In the genomic region with DNA sequence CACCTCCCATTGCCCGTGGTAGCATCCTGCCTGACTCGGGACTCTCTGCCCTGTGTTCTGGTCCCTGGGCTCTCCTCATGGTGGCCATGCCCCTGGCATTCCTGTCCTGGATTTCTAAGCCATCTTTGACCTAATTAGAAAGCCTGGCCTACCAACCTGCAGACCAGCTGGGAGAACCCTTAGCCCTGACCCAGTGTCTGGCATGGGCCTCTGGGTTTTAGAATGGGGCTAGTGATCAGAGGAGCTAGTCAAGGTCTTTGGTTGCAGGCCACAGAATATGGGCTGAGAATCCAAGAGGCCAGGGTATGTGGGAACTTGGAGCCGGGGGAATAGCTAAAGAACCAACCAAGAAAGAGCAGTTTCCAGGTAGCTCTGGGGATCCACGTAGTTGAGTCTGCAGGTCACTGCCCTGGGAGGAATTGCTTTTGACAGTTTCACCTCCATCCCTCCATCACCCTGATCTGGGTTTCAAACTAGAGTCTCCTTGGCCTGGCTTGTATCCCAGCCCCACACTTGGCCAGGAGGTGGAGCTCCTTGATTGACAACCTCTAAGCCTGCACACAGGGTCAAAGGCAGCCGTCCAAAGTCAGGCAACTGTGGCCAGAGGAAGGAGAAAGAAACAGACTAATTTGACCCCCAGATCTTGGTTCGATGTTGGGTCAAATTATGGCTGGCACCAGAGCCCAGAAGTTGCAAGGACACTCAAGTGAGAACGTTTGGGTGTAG, we compare ENCODE assay signal across 9 cellular contexts. TPM values are rescaled to one million over a fixed set of nuclear protein-coding genes. Genes with fewer than 3 reads are reported as not detected.
DNase-seq lines count a peak whose midpoint lies in the region; ATAC-seq, FAIRE-seq and TF ChIP-seq lines count a peak whose summit lies in the region.
"Had no signal": no experiment of that assay in that cellular context is flagged by ENCODE, and none has a peak within 500 bp of the region (broad histone marks: within the 10 kb centered on the region; RNA-seq: fewer than 3 reads in every experiment).

No MANE protein-coding gene starts in this region.

- H2AFZ ChIP-seq in H1 (ENCODE audit: low read length): 0 out of 2 replicates have a peak overlapping the region, but pooled peaks have one; percentile 13

- peaks cover 4% of the 10 kb centered on the region; the same call in 1 of the 2 replicates for H3K23me2 ChIP-seq in H1 (ENCODE audit: low read depth, low read length)

- peak overlapping the region in 3 of 6 donors; percentile 21 to 85 (median 40) for H3K27ac Mint-ChIP-seq in naive B cell

- CTCF ChIA-PET in H1 (lab: Charles Lee; ENCODE audit: partially characterized antibody): interaction anchor here (0.6 to 3.1 kb wide), 22 partner anchors 9 to 282 kb away, joined by 3 to 21 read pairs (median 5); no protein-coding TSS in a partner anchor

- H4K5ac ChIP-seq in H1 (ENCODE audit: insufficient read length, low read depth, low read length): no peak overlapping the region

- H4K20me1 ChIP-seq in H1 (replicated peaks in 1 of 2; ENCODE audit: control insufficient read depth in 1 of 2, insufficient read depth in 2 of 2, low read length in 2 of 2): no peaks in the 10 kb centered on the region

- H3K14ac ChIP-seq in H1 (ENCODE audit: insufficient read length): no peak overlapping the region

- no peak for FAIRE-seq in H1 (lab: Jason Lieb, UNC)

- H3K79me1 ChIP-seq in H1 (ENCODE audit: low read depth, low read length): no peaks in the 10 kb centered on the region

- H3K4me3 Mint-ChIP-seq in naive B cell: no peak overlapping the region

- no peak overlapping the region for H3K4ac ChIP-seq in H1 (replicated peaks; ENCODE audit: insufficient read length, low read depth, low read length)

- TF ChIP-seq CTCF in GM06990 (IDR thresholded peaks at IDR 0.05; ENCODE audit: insufficient read depth, low read length, poor library complexity, severe bottlenecking): peak; percentile 74
- TF ChIP-seq CTCF in H1 (IDR thresholded peaks at IDR 0.05; ENCODE audit: control extremely low read depth in 1 of 3, insufficient read depth in 1 of 3, low read depth in 1 of 3, low read length in 3 of 3): peak; percentile 57 to 73 (median 71)
- no peak for TF ChIP-seq CTCF in testis (IDR thresholded peaks at IDR 0.05)

- intact Hi-C loops in testis (cut with DNase I; ENCODE audit: low total_unique reads): no loop called here

- H3K27ac ChIP-seq in H1 (ENCODE audit: low read depth, low read length): no peak overlapping the region
- H3K27ac ChIP-seq in testis: no peak overlapping the region
- H3K27ac ChIP-seq: SK-N-MC had no signal

- H2AK5ac ChIP-seq in H1 (ENCODE audit: low read depth, low read length): no peak overlapping the region

- 74% methylated on average over 7 of the region's 7 CpGs; no CpG with 5 or more reads in 1 of the 2 experiments for WGBS in H1 (ENCODE audit: extremely low coverage in 1 of 2, insufficient coverage in 1 of 2, insufficient read length in 1 of 2, insufficient replicate concordance in 2 of 2, low coverage in 1 of 2, low lambda C conversion rate in 2 of 2, missing lambda C conversion rate in 1 of 2), 2 experiments
- WGBS in testis, 2 donors: 60 to 63% methylated on average over 7 of the region's 7 CpGs

- no peak overlapping the region for H3K56ac ChIP-seq in H1 (replicated peaks; ENCODE audit: insufficient read length, low read depth, low read length)

- H3K9ac ChIP-seq in H1 (replicated peaks in 1 of 4; ENCODE audit: extremely low read depth in 1 of 4, low read depth in 3 of 4, low read length in 3 of 4): no peak overlapping the region

- H3K9me3 ChIP-seq in MG63 (no peaks in the 10 kb centered on the region), H1 (ENCODE audit: insufficient read depth in 2 of 2, low read depth in 1 of 2, low read length in 1 of 2) (no peaks in the 10 kb centered on the region), testis (no peaks in the 10 kb centered on the region)

- H3K4me1 Mint-ChIP-seq in naive B cell: peaks cover 18 to 32% (median 31%) of the 10 kb centered on the region in 3 donors

- no peak overlapping the region for H2BK20ac ChIP-seq in H1 (ENCODE audit: low read length)

- TF ChIP-seq POLR2A in H1 (IDR thresholded peaks at IDR 0.05; ENCODE audit: control extremely low read depth in 1 of 2, low read depth in 2 of 2, low read length in 2 of 2) (no peak), testis (IDR thresholded peaks at IDR 0.05) (no peak)

- no peak for DNase-seq in GM06990 (ENCODE audit: extremely low read depth, insufficient read length)
- peak; percentile 45 for DNase-seq in MG63
- peak; percentile 58 for DNase-seq in activated CD4-positive, alpha-beta T cell treated with anti-CD3 and anti-CD28 coated beads, Interleukin-2, amount 50 U/mL, for 1 hour
- peak in 1 of 2 experiments; percentile 7 for DNase-seq in H1 (ENCODE audit: low read depth in 1 of 2, low spot score in 2 of 2)
- peak; percentile 51 for DNase-seq in naive B cell
- DNase-seq in testis: peak; percentile 48
- no peak for DNase-seq in AG08396 (ENCODE audit: low spot score)
- DNase-seq in NCI-H446 (lab: John Stamatoyannopoulos, UW): no peak

- H3K9me3 Mint-ChIP-seq in naive B cell: no peaks in the 10 kb centered on the region

- H3K4me3 ChIP-seq in GM06990 (replicated peaks; ENCODE audit: low read depth, low read length): no peak overlapping the region
- no peak overlapping the region for H3K4me3 ChIP-seq in MG63
- no peak overlapping the region for H3K4me3 ChIP-seq in H1 (ENCODE audit: extremely low read depth in 1 of 4, insufficient read depth in 2 of 4, low read depth in 3 of 4, low read length in 4 of 4)
- no peak overlapping the region for H3K4me3 ChIP-seq in testis
- H3K4me3 ChIP-seq: SK-N-MC had no signal

- H3K27me3 ChIP-seq in GM06990 (replicated peaks; ENCODE audit: control insufficient read depth, insufficient read depth, low read length) (peaks cover 2% of the 10 kb centered on the region), MG63 (no peaks in the 10 kb centered on the region; the same call in 1 of the 2 replicates), H1 (replicated peaks in 1 of 4; ENCODE audit: control insufficient read depth in 3 of 4, extremely low read depth in 1 of 4, insufficient read depth in 3 of 4, low read length in 3 of 4) (no peaks in the 10 kb centered on the region), testis (no peaks in the 10 kb centered on the region)

- no peaks in the 10 kb centered on the region for H3K36me3 ChIP-seq in GM06990 (ENCODE audit: control insufficient read depth, insufficient read depth, low read length)
- no peaks in the 10 kb centered on the region for H3K36me3 ChIP-seq in MG63
- no peaks in the 10 kb centered on the region for H3K36me3 ChIP-seq in H1 (ENCODE audit: control insufficient read depth in 2 of 4, insufficient read depth in 4 of 4, low read length in 3 of 4)
- no peaks in the 10 kb centered on the region for H3K36me3 ChIP-seq in testis (ENCODE audit: low read depth, missing control alignments)

- H3K79me2 ChIP-seq in H1 (ENCODE audit: control insufficient read depth in 1 of 2, insufficient read depth in 2 of 2, low read length in 2 of 2): no peaks in the 10 kb centered on the region

- H4K8ac ChIP-seq in H1 (ENCODE audit: extremely low read depth, insufficient read depth, low read length): no peak overlapping the region

- H3K23ac ChIP-seq in H1 (ENCODE audit: insufficient read length): no peak overlapping the region

- H3K4me1 ChIP-seq in H1 (replicated peaks in 1 of 4; ENCODE audit: control insufficient read depth in 3 of 4, insufficient read depth in 4 of 4, low read length in 3 of 4) (peaks cover 0 to 5% (median 2%) of the 10 kb centered on the region in 4 experiments; a peak in 5 of 7 replicates), testis (no peaks in the 10 kb centered on the region)

- H3K4me2 ChIP-seq in H1 (ENCODE audit: insufficient read depth in 1 of 2, low read depth in 2 of 2, low read length in 2 of 2): no peak overlapping the region

- peak; percentile 77 to 88 for TF ChIP-seq RAD21 in H1 (IDR thresholded peaks at IDR 0.05 in 1 of 2, conservative IDR thresholded peaks at IDR 0.05 in 1 of 2; ENCODE audit: low read depth in 2 of 2, low read length in 2 of 2)

- peak; percentile 90 to 94 for ATAC-seq in naive B cell (ENCODE audit: low read depth in 2 of 2)

- no peak overlapping the region for H2BK5ac ChIP-seq in H1 (ENCODE audit: low read depth, low read length)

- H2BK15ac ChIP-seq in H1 (ENCODE audit: low read length): no peak overlapping the region

- no peaks in the 10 kb centered on the region for H3K36me3 Mint-ChIP-seq in naive B cell

- H2BK120ac ChIP-seq in H1 (replicated peaks; ENCODE audit: low read depth, low read length): no peak overlapping the region

- H4K91ac ChIP-seq in H1 (replicated peaks; ENCODE audit: insufficient read length, low read length): no peak overlapping the region

- POLR2A ChIA-PET in H1 (lab: Charles Lee; ENCODE audit: partially characterized antibody): interaction anchor here (1.0 kb wide), 1 partner anchor 35 kb away, joined by 3 read pairs; no protein-coding TSS in a partner anchor

- H2BK12ac ChIP-seq in H1 (ENCODE audit: low read depth, low read length): no peak overlapping the region

- H3K27me3 Mint-ChIP-seq in naive B cell: peaks cover under 1 to 5% (median 4%) of the 10 kb centered on the region in 3 donors

- H3K18ac ChIP-seq in H1 (ENCODE audit: extremely low read depth, low read length): no peak overlapping the region

- TF ChIP-seq EP300 in H1 (IDR thresholded peaks at IDR 0.05; ENCODE audit: borderline replicate concordance in 1 of 2, low read depth in 2 of 2, low read length in 2 of 2): no peak

TF ChIP-seq in H1, 55 proteins besides CTCF, POLR2A, EP300 and RAD21:
- TF ChIP-seq YY1 (IDR thresholded peaks at IDR 0.05; ENCODE audit: low read depth, low read length) (no peak), JUND (IDR thresholded peaks at IDR 0.05; ENCODE audit: low read length) (no peak), SP2 (IDR thresholded peaks at IDR 0.05; ENCODE audit: low read length) (no peak), EZH2 (IDR thresholded peaks at IDR 0.05; ENCODE audit: low read depth, low read length, severe bottlenecking) (no peak)

RNA-seq across cellular contexts. Expression of gene ABCG1, which starts 54.7 kb away (rescaled TPM):
- total RNA-seq in MG63 (2014; rRNA removed; shearing (Covaris generic); ENCODE audit: low replicate concordance): 0.82 and 1.9 TPM in 2 replicates
- total RNA-seq in H1 (2021; fragmentation: NEBNext Ultra II Directional; extraction: Animal tissue kit (Norgen Biotek cat#: 25700)): 4.0 TPM in 2 replicates
- 2.1 and 3.8 TPM in 2 replicates for polyA plus RNA-seq in H1 (2011; rRNA removed)
- polyA plus RNA-seq in H1 (2011; cell fraction: cytosol; rRNA removed): 2.6 TPM
- polyA plus RNA-seq in H1 (2011; cell fraction: nucleus; rRNA removed): 5.8 TPM
- 1.7 to 2.7 TPM (median 2.3 TPM) in 4 replicates for polyA plus RNA-seq in H1 (2012, experiment 1 of 2)
- 2.4 TPM for polyA plus RNA-seq in H1 (2012, experiment 2 of 2)
- polyA plus RNA-seq in H1 (2013, experiment 1 of 2): 1.4 TPM
- 1.3 TPM for polyA plus RNA-seq in H1 (2013, experiment 2 of 2)
- 3.7 and 4.0 TPM in 2 replicates for polyA minus RNA-seq in H1 (2011; rRNA and poly(A)+ RNA removed)
- polyA minus RNA-seq in H1 (2011; cell fraction: cytosol; rRNA and poly(A)+ RNA removed): 2.9 TPM
- 3.6 TPM for polyA minus RNA-seq in H1 (2011; cell fraction: nucleus; rRNA and poly(A)+ RNA removed)
- polyA plus RNA-seq in naive B cell (ENCODE audit: low read depth in 6 of 6): 10 to 100 TPM; 20.7 to 34.3 (median 25.1) TPM
- total RNA-seq in testis: 1 to 10 TPM; 4.6 to 5.9 TPM
- polyA plus RNA-seq in testis (ENCODE audit: insufficient read depth, low read depth, low replicate concordance): 5.1 TPM

Comparison
In these comparisons a context has a peak if more than half of its experiments do, and no peak if none do; other contexts are left out.
1. DNase-seq: peak in MG63 (single experiment), activated CD4-positive, alpha-beta T cell treated with anti-CD3 and anti-CD28 coated beads, Interleukin-2, amount 50 U/mL, for 1 hour (single experiment), naive B cell (single experiment) and testis (single experiment); none in GM06990 (single experiment), AG08396 (single experiment) and NCI-H446 (0 of 2).
2. CTCF ChIP-seq: peak in GM06990 (single experiment) and H1 (3 of 3); none in testis (0 of 3).